In genomic region chr19:35846038-35846668, GRCh38 we compare ENCODE assay signal across 10 cellular contexts. TPM values are rescaled to one million over a fixed set of nuclear protein-coding genes. Genes with fewer than 3 reads are reported as not detected.
DNase-seq lines count a peak whose midpoint lies in the region; ATAC-seq and TF ChIP-seq lines count a peak whose summit lies in the region.
"Had no signal": no experiment of that assay in that cellular context is flagged by ENCODE, and none has a peak within 500 bp of the region (broad histone marks: within the 10 kb centered on the region; RNA-seq: fewer than 3 reads in every experiment).

No MANE protein-coding gene starts in this region.

- H3K4me2 ChIP-seq in MM.1S (ENCODE audit: low read depth, low read length): no peak overlapping the region

- ATAC-seq in activated T-cell treated with anti-CD3 and anti-CD28 coated beads, Interleukin-2, amount 50 U/mL, for 4 hours: peak; percentile 32 to 51
- no peak for ATAC-seq in omental fat pad (ENCODE audit: low FRiP score)

- no peaks in the 10 kb centered on the region for H3K9me3 Mint-ChIP-seq in activated T-cell treated with anti-CD3 and anti-CD28 coated beads, Interleukin-2, amount 50 U/mL, for 4 hours
- peaks cover 0 to 4% (median 0%) of the 10 kb centered on the region in 6 donors for H3K9me3 Mint-ChIP-seq in immature natural killer cell

- 8 to 9% methylated on average over 11 to 22 of the region's 26 CpGs for WGBS in tibial nerve, 2 donors

- H3K27ac ChIP-seq in HEK293 (ENCODE audit: extremely low read depth, low read depth, low read length) (no peak overlapping the region), tibial nerve (no peak overlapping the region), MM.1S (ENCODE audit: low read length) (no peak overlapping the region)

- TF ChIP-seq POLR2A in tibial nerve (IDR thresholded peaks at IDR 0.05): no peak

- no peaks in the 10 kb centered on the region for H3K36me3 Mint-ChIP-seq in activated T-cell treated with anti-CD3 and anti-CD28 coated beads, Interleukin-2, amount 50 U/mL, for 4 hours (ENCODE audit: insufficient read depth)
- H3K36me3 Mint-ChIP-seq in immature natural killer cell: peaks cover 0 to 4% (median 4%) of the 10 kb centered on the region in 3 donors

- no peak overlapping the region for H3K9ac ChIP-seq in MM.1S (ENCODE audit: low read length)

- peak overlapping the region; percentile 0 for H3K4me3 Mint-ChIP-seq in activated T-cell treated with anti-CD3 and anti-CD28 coated beads, Interleukin-2, amount 50 U/mL, for 4 hours
- peak overlapping the region; percentile 8 to 71 (median 31) for H3K4me3 Mint-ChIP-seq in immature natural killer cell

- no peaks in the 10 kb centered on the region for H3K79me2 ChIP-seq in MM.1S (ENCODE audit: low read length)

- H4K20me1 ChIP-seq in MM.1S (ENCODE audit: insufficient read depth, low read length): no peaks in the 10 kb centered on the region

- TF ChIP-seq CTCF in HEK293 (tag by site-specific recombination; IDR thresholded peaks at IDR 0.05): peak; percentile 68
- TF ChIP-seq CTCF in tibial nerve (IDR thresholded peaks at IDR 0.05): no peak
- no peak for TF ChIP-seq CTCF in omental fat pad (IDR thresholded peaks at IDR 0.05)
- TF ChIP-seq CTCF in MM.1S (IDR thresholded peaks at IDR 0.05; ENCODE audit: low read length): no peak

- H3K27me3 Mint-ChIP-seq in activated T-cell treated with anti-CD3 and anti-CD28 coated beads, Interleukin-2, amount 50 U/mL, for 4 hours (ENCODE audit: low read depth): peaks cover 68% of the 10 kb centered on the region
- H3K27me3 Mint-ChIP-seq in immature natural killer cell (ENCODE audit: low read depth in 3 of 3): peaks cover 15 to 36% (median 33%) of the 10 kb centered on the region in 3 donors

- H3K36me3 ChIP-seq in HEK293 (ENCODE audit: control insufficient read depth in 2 of 2, insufficient read depth in 1 of 2, low read length in 2 of 2) (no peaks in the 10 kb centered on the region), tibial nerve (no peaks in the 10 kb centered on the region), MM.1S (replicated peaks; ENCODE audit: insufficient read depth, low read length) (no peaks in the 10 kb centered on the region)

- H3F3A ChIP-seq in MM.1S (ENCODE audit: insufficient read depth, low read length): no peaks in the 10 kb centered on the region

- CTCF ChIA-PET in HEK293 (lab: Yijun Ruan, JAX): interaction anchor here (0.5 to 1.3 kb wide), 4 partner anchors 9 to 29 kb away, joined by 4 to 9 read pairs (median 4); partner anchors contain the start of gene KIRREL2

- no peaks in the 10 kb centered on the region for H3K9me2 ChIP-seq in MM.1S (replicated peaks; ENCODE audit: insufficient read depth, low read length)

- H3K4me3 ChIP-seq in HEK293 (ENCODE audit: low read depth, low read length) (peak overlapping the region; percentile 31), tibial nerve (no peak overlapping the region), MM.1S (ENCODE audit: low read length) (no peak overlapping the region)

- H3K4me1 Mint-ChIP-seq in activated T-cell treated with anti-CD3 and anti-CD28 coated beads, Interleukin-2, amount 50 U/mL, for 4 hours (ENCODE audit: low read depth): peaks cover 18% of the 10 kb centered on the region
- peaks cover 17 to 29% of the 10 kb centered on the region in 2 donors for H3K4me1 Mint-ChIP-seq in immature natural killer cell

- H3K9me3 ChIP-seq in HEK293 (ENCODE audit: control insufficient read depth, insufficient read depth, low read depth, low read length) (no peaks in the 10 kb centered on the region; the same call in 1 of the 2 replicates), tibial nerve (peaks cover 0 to 13% (median 0%) of the 10 kb centered on the region in 4 donors), MM.1S (replicated peaks; ENCODE audit: insufficient read depth, low read length) (no peaks in the 10 kb centered on the region)

- no peak overlapping the region for H2AFZ ChIP-seq in MM.1S (ENCODE audit: low read length)

- POLR2A ChIA-PET in HEK293 (lab: Yijun Ruan, JAX): no interaction called here

- H3K4me1 ChIP-seq in HEK293 (ENCODE audit: control insufficient read depth, insufficient read depth, low read length): peaks cover 19% of the 10 kb centered on the region
- peaks cover 0 to 22% (median 9%) of the 10 kb centered on the region in 4 donors for H3K4me1 ChIP-seq in tibial nerve
- H3K4me1 ChIP-seq in MM.1S (ENCODE audit: low read length): no peaks in the 10 kb centered on the region

- DNase-seq in AG20443 (ENCODE audit: low spot score) (peak; percentile 44), immature natural killer cell (no peak), tibial nerve (ENCODE audit: low spot score in 2 of 2) (no peak), omental fat pad (ENCODE audit: low spot score) (no peak), NCI-H524 treated with DMSO at 0.1 percent for 48 hours (lab: John Stamatoyannopoulos, UW) (no peak), MM.1S (no peak)
- no peak for DNase-seq in activated T-cell treated with anti-CD3 and anti-CD28 coated beads, Interleukin-2, amount 50 U/mL, for 4 hours
- DNase-seq: aorta had no signal

- H3K27me3 ChIP-seq in tibial nerve (peaks cover 2 to 80% of the 10 kb centered on the region in 2 donors), MM.1S (replicated peaks; ENCODE audit: insufficient read depth, low read length) (peaks cover 93% of the 10 kb centered on the region)

- no peak overlapping the region for H3K27ac Mint-ChIP-seq in immature natural killer cell

- no peak for TF ChIP-seq EP300 in tibial nerve (IDR thresholded peaks at IDR 0.05)

TF ChIP-seq in HEK293, 187 proteins besides CTCF, POLR2A, EP300 and RAD21 (continues in another document):
- TF ChIP-seq ZFHX2 (tag by site-specific recombination; conservative IDR thresholded peaks at IDR 0.05) (peak; percentile 30; the same call in 1 of the 2 replicates), KLF8 (tag by site-specific recombination; IDR thresholded peaks at IDR 0.05) (0 out of 2 replicates have a peak, but pooled peaks have one; percentile 22), YY1 (tag by site-specific recombination; IDR thresholded peaks at IDR 0.05) (no peak), WT1 (tag by site-specific recombination; IDR thresholded peaks at IDR 0.05) (peak; percentile 83), KLF10 (tag by site-specific recombination; IDR thresholded peaks at IDR 0.05) (no peak), ZNF24 (tag by site-specific recombination; IDR thresholded peaks at IDR 0.05) (0 out of 2 replicates have a peak, but pooled peaks have one; percentile 11), SALL2 (tag by site-specific recombination; IDR thresholded peaks at IDR 0.05; ENCODE audit: borderline replicate concordance) (no peak)
- TF ChIP-seq, protein P1, sequence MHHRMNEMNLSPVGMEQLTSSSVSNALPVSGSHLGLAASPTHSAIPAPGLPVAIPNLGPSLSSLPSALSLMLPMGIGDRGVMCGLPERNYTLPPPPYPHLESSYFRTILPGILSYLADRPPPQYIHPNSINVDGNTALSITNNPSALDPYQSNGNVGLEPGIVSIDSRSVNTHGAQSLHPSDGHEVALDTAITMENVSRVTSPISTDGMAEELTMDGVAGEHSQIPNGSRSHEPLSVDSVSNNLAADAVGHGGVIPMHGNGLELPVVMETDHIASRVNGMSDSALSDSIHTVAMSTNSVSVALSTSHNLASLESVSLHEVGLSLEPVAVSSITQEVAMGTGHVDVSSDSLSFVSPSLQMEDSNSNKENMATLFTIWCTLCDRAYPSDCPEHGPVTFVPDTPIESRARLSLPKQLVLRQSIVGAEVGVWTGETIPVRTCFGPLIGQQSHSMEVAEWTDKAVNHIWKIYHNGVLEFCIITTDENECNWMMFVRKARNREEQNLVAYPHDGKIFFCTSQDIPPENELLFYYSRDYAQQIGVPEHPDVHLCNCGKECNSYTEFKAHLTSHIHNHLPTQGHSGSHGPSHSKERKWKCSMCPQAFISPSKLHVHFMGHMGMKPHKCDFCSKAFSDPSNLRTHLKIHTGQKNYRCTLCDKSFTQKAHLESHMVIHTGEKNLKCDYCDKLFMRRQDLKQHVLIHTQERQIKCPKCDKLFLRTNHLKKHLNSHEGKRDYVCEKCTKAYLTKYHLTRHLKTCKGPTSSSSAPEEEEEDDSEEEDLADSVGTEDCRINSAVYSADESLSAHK (tag by site-specific recombination; IDR thresholded peaks at IDR 0.05): no peak

RNA-seq across cellular contexts. Expression of gene NPHS1, which starts 6.2 kb away (rescaled TPM):
- under 1 TPM in 2 of 3 donors, not detected in 1; 0.13 to 0.16 TPM for total RNA-seq in activated T-cell treated with anti-CD3 and anti-CD28 coated beads, Interleukin-2, amount 50 U/mL, for 4 hours
- not detected for polyA plus RNA-seq in immature natural killer cell
- total RNA-seq in tibial nerve (not detected), omental fat pad (1 to 10 TPM in 1 of 4 donors, under 1 TPM in 1, not detected in 2; 0.48 to 1.5 TPM)
- total RNA-seq: aorta; T-helper 1 cell treated with Interleukin-12 subunit alpha and Interleukin-12 subunit beta and Interleukin-4 antibody, amounts not matched to agents 30 ng/mL and 1 ng/mL, for 36 hours had no signal
- polyA plus RNA-seq: aorta had no signal

RNA-seq across cellular contexts. Expression of gene KIRREL2, which starts 10.6 kb away (rescaled TPM):
- under 1 TPM; 0.24 to 0.92 (median 0.86) TPM for total RNA-seq in activated T-cell treated with anti-CD3 and anti-CD28 coated beads, Interleukin-2, amount 50 U/mL, for 4 hours
- polyA plus RNA-seq in immature natural killer cell: under 1 TPM in 1 of 3 donors, not detected in 2; 0.19 TPM
- under 1 TPM in 1 of 4 donors, not detected in 3; 0.44 TPM for total RNA-seq in tibial nerve
- 1 to 10 TPM in 1 of 4 donors, under 1 TPM in 2, not detected in 1; 0.25 to 1.4 (median 0.48) TPM for total RNA-seq in omental fat pad
- total RNA-seq: aorta had no signal

RNA-seq across cellular contexts. Expression of gene APLP1, which starts 22.2 kb away (rescaled TPM):
- total RNA-seq in activated T-cell treated with anti-CD3 and anti-CD28 coated beads, Interleukin-2, amount 50 U/mL, for 4 hours: under 1 TPM in 2 of 3 donors, not detected in 1; 0.24 to 0.34 TPM
- polyA plus RNA-seq in immature natural killer cell: under 1 TPM in 1 of 3 donors, not detected in 2; 0.72 TPM
- total RNA-seq in tibial nerve (10 to 100 TPM in 2 of 4 donors, 1 to 10 TPM in 2; 8.7 to 19.7 (median 10.7) TPM), omental fat pad (10 to 100 TPM in 1 of 4 donors, 1 to 10 TPM in 3; 1.1 to 10.1 (median 2.3) TPM)

RNA-seq across cellular contexts. Expression of gene PRODH2, which starts 33.5 kb away (rescaled TPM):
- total RNA-seq in activated T-cell treated with anti-CD3 and anti-CD28 coated beads, Interleukin-2, amount 50 U/mL, for 4 hours: not detected
- not detected for polyA plus RNA-seq in immature natural killer cell
- total RNA-seq in tibial nerve (not detected), omental fat pad (not detected)
- total RNA-seq: aorta; T-helper 1 cell treated with Interleukin-12 subunit alpha and Interleukin-12 subunit beta and Interleukin-4 antibody, amounts not matched to agents 30 ng/mL and 1 ng/mL, for 36 hours had no signal
- polyA plus RNA-seq: aorta had no signal

RNA-seq across cellular contexts. Expression of gene NFKBID, which starts 54.2 kb away (rescaled TPM):
- 100 to 1,000 TPM; 138 to 149 (median 142) TPM for total RNA-seq in activated T-cell treated with anti-CD3 and anti-CD28 coated beads, Interleukin-2, amount 50 U/mL, for 4 hours
- 1 to 10 TPM; 2.7 to 8.0 (median 2.9) TPM for polyA plus RNA-seq in immature natural killer cell
- 10 to 100 TPM; 15.1 to 23.8 (median 21.8) TPM for total RNA-seq in tibial nerve
- total RNA-seq in omental fat pad: 10 to 100 TPM in 3 of 4 donors, 1 to 10 TPM in 1; 7.4 to 52.7 (median 15.5) TPM
